Comparison of ENCODE assay signal across 11 cellular contexts in the genomic region with DNA sequence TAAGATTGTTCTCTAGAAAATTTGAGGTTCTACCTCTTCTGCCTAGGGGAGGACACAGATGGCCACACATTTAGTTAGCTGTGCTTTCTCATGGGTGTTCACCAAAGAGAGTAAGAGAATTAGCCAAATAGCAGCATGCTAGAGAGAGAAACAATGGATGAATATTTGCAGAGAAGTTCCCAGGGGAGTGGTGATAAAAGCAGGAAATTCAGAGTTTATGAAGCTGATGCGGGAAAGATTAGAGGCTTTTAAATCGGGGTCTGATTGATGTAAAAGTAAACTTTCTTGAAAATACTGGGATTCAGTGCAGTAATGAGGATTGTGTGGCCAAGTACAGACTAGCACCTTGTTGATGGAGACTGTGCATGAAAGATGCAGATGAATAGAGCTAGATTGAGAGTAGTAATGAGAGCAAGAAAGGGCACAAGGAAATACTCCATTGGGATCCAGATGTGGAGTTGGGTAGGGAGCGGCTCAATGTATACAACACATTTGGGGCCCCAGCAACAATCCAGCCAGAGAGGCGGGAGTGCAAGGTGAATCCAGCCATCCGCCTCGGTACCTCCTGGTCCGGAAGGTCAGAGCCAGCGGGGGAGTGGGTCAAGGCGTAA. TPM values are rescaled to one million over a fixed set of nuclear protein-coding genes. Genes with fewer than 3 reads are reported as not detected.
DNase-seq lines count a peak whose midpoint lies in the region; ATAC-seq, FAIRE-seq and TF ChIP-seq lines count a peak whose summit lies in the region.
"Had no signal": no experiment of that assay in that cellular context is flagged by ENCODE, and none has a peak within 500 bp of the region (broad histone marks: within the 10 kb centered on the region; RNA-seq: fewer than 3 reads in every experiment).

No MANE protein-coding gene starts in this region.

- intact Hi-C loops in CD8-positive, alpha-beta T cell (cut with DNase I, micrococcal nuclease), result no loop called here

- POLR2A ChIA-PET in CD8-positive, alpha-beta T cell (lab: Charles Lee), result interaction anchor here (0.6 kb wide), 1 partner anchor 81 kb away, joined by 3 read pairs; no protein-coding TSS in a partner anchor
- POLR2A ChIA-PET in HEK293 (lab: Yijun Ruan, JAX), result interaction anchor here (0.6 to 6.2 kb wide), 9 partner anchors 9 to 66 kb away, joined by 3 to 134 read pairs (median 3); partner anchors contain the start of genes ETFA and ISL2

- H3K4me1 ChIP-seq in CD8-positive, alpha-beta T cell (ENCODE audit: insufficient read depth, low read length), result peaks cover 41% of the 10 kb centered on the region
- H3K4me1 ChIP-seq in HEK293 (ENCODE audit: control insufficient read depth, insufficient read depth, low read length), result peaks cover 39% of the 10 kb centered on the region
- H3K4me1 ChIP-seq in mucosa of rectum (ENCODE audit: control insufficient read depth in 2 of 2, insufficient read depth in 2 of 2, low read length in 2 of 2), result peaks cover 23% of the 10 kb centered on the region in 2 donors

- H3K4me3 ChIP-seq in CD8-positive, alpha-beta T cell (ENCODE audit: low read depth, low read length), result no peak overlapping the region
- H3K4me3 ChIP-seq in HEK293 (ENCODE audit: low read depth, low read length), result peak overlapping the region; percentile 59
- H3K4me3 ChIP-seq in mucosa of rectum (ENCODE audit: low read length in 2 of 2), result peak overlapping the region; percentile 67 to 78

- peaks cover 49% of the 10 kb centered on the region for H3K27me3 ChIP-seq in CD8-positive, alpha-beta T cell (ENCODE audit: insufficient read depth, low read length)
- H3K27me3 ChIP-seq in mucosa of rectum (ENCODE audit: control insufficient read depth in 2 of 2, insufficient read depth in 2 of 2, low read length in 2 of 2), result peaks cover 34 to 49% of the 10 kb centered on the region in 2 donors

- peaks cover 12% of the 10 kb centered on the region for H3K36me3 Mint-ChIP-seq in CD8-positive, alpha-beta T cell
- peaks cover 12% of the 10 kb centered on the region for H3K36me3 Mint-ChIP-seq in activated naive CD8-positive, alpha-beta T cell treated with anti-CD3 and anti-CD28 coated beads, Interleukin-2, amount 50 U/mL, for 24 hours (ENCODE audit: low read depth)

- no peak for FAIRE-seq in frontal cortex (lab: Jason Lieb, UNC)
- FAIRE-seq: HTR-8/SVneo had no signal

- no peak overlapping the region for H3K27ac ChIP-seq in CD8-positive, alpha-beta T cell (ENCODE audit: low read depth, low read length)
- H3K27ac ChIP-seq in HEK293 (ENCODE audit: extremely low read depth, low read depth, low read length) (peak overlapping the region; percentile 86; the same call in 1 of the 2 replicates), mucosa of rectum (ENCODE audit: low read depth in 2 of 2, low read length in 2 of 2) (peak overlapping the region in 1 of 2 donors; percentile 86)

- H3K9me3 ChIP-seq in CD8-positive, alpha-beta T cell (ENCODE audit: low read length), result no peaks in the 10 kb centered on the region
- H3K9me3 ChIP-seq in HEK293 (ENCODE audit: control insufficient read depth, insufficient read depth, low read depth, low read length) (no peaks in the 10 kb centered on the region), mucosa of rectum (ENCODE audit: control insufficient read depth in 2 of 2, low read length in 2 of 2) (no peaks in the 10 kb centered on the region)

- CTCF ChIA-PET in CD8-positive, alpha-beta T cell (lab: Charles Lee), result no interaction called here
- CTCF ChIA-PET in HEK293 (lab: Yijun Ruan, JAX), result interaction anchor here (0.6 to 1.7 kb wide), 9 partner anchors 9 to 1857 kb away, joined by 3 to 9 read pairs (median 3); partner anchors contain the start of gene ISL2

- no peaks in the 10 kb centered on the region for H3K36me3 ChIP-seq in CD8-positive, alpha-beta T cell (ENCODE audit: insufficient read depth, low read length)
- H3K36me3 ChIP-seq in HEK293 (ENCODE audit: control insufficient read depth in 2 of 2, insufficient read depth in 1 of 2, low read length in 2 of 2), result peaks cover 0 to 28% of the 10 kb centered on the region in 2 experiments; a peak in 1 of 3 replicates
- H3K36me3 ChIP-seq in mucosa of rectum (ENCODE audit: control insufficient read depth in 2 of 2, insufficient read depth in 2 of 2, low read length in 2 of 2), result no peaks in the 10 kb centered on the region

- DNase-seq in CD8-positive, alpha-beta T cell, result no peak
- DNase-seq in activated naive CD8-positive, alpha-beta T cell treated with anti-CD3 and anti-CD28 coated beads, Interleukin-2, amount 50 U/mL, for 24 hours, result no peak
- DNase-seq in frontal cortex (ENCODE audit: low spot score in 2 of 2) (no peak), occipital lobe (lab: John Stamatoyannopoulos, UW) (no peak), SHP77 (lab: John Stamatoyannopoulos, UW) (no peak)
- DNase-seq: hypothalamus had no signal

- TF ChIP-seq CTCF in CD8-positive, alpha-beta T cell (IDR thresholded peaks at IDR 0.05), result no peak
- no peak for TF ChIP-seq CTCF in HEK293 (tag by site-specific recombination; IDR thresholded peaks at IDR 0.05)

- peaks cover 36% of the 10 kb centered on the region for H3K4me1 Mint-ChIP-seq in CD8-positive, alpha-beta T cell (ENCODE audit: low read depth)
- peaks cover 34% of the 10 kb centered on the region for H3K4me1 Mint-ChIP-seq in activated naive CD8-positive, alpha-beta T cell treated with anti-CD3 and anti-CD28 coated beads, Interleukin-2, amount 50 U/mL, for 24 hours

- H3K27ac Mint-ChIP-seq in CD8-positive, alpha-beta T cell, result no peak overlapping the region
- no peak overlapping the region for H3K27ac Mint-ChIP-seq in activated naive CD8-positive, alpha-beta T cell treated with anti-CD3 and anti-CD28 coated beads, Interleukin-2, amount 50 U/mL, for 24 hours

- H3K4me3 Mint-ChIP-seq in CD8-positive, alpha-beta T cell, result peak overlapping the region; percentile 41
- H3K4me3 Mint-ChIP-seq in activated naive CD8-positive, alpha-beta T cell treated with anti-CD3 and anti-CD28 coated beads, Interleukin-2, amount 50 U/mL, for 24 hours, result peak overlapping the region; percentile 36

- H3K27me3 Mint-ChIP-seq in CD8-positive, alpha-beta T cell (ENCODE audit: low read depth), result peaks cover 51% of the 10 kb centered on the region
- H3K27me3 Mint-ChIP-seq in activated naive CD8-positive, alpha-beta T cell treated with anti-CD3 and anti-CD28 coated beads, Interleukin-2, amount 50 U/mL, for 24 hours, result peaks cover 68% of the 10 kb centered on the region

- H3K9ac ChIP-seq in mucosa of rectum (ENCODE audit: low read depth in 1 of 2, low read length in 2 of 2), result peak overlapping the region in 1 of 2 donors; percentile 14

- ATAC-seq in CD8-positive, alpha-beta T cell, result no peak
- ATAC-seq in activated naive CD8-positive, alpha-beta T cell treated with anti-CD3 and anti-CD28 coated beads, Interleukin-2, amount 50 U/mL, for 24 hours, result no peak
- ATAC-seq in GM21447 (IDR thresholded peaks at IDR 0.05; ENCODE audit: unreplicated experiment), result no peak

- no peaks in the 10 kb centered on the region for H3K9me3 Mint-ChIP-seq in CD8-positive, alpha-beta T cell
- H3K9me3 Mint-ChIP-seq in activated naive CD8-positive, alpha-beta T cell treated with anti-CD3 and anti-CD28 coated beads, Interleukin-2, amount 50 U/mL, for 24 hours, result no peaks in the 10 kb centered on the region

TF ChIP-seq in HEK293, 187 proteins besides CTCF, POLR2A, EP300 and RAD21 (continues in another document):
- TF ChIP-seq SALL2 (tag by site-specific recombination; IDR thresholded peaks at IDR 0.05; ENCODE audit: borderline replicate concordance) (no peak), GLI4 (tag by site-specific recombination; IDR thresholded peaks at IDR 0.05) (no peak), ZNF121 (tag by site-specific recombination; IDR thresholded peaks at IDR 0.05) (no peak), ZNF248 (tag by site-specific recombination; IDR thresholded peaks at IDR 0.05) (no peak), ZNF660 (tag by site-specific recombination; IDR thresholded peaks at IDR 0.05) (no peak), ZNF112 (tag by site-specific recombination; IDR thresholded peaks at IDR 0.05) (no peak), ZNF560 (tag by site-specific recombination; IDR thresholded peaks at IDR 0.05; ENCODE audit: borderline replicate concordance) (no peak), ZNF341 (tag by site-specific recombination; IDR thresholded peaks at IDR 0.05; ENCODE audit: low read depth) (no peak; the same call in 1 of the 2 replicates), ZBTB26 (tag by site-specific recombination; optimal IDR thresholded peaks at IDR 0.05) (no peak), ZNF488 (tag by site-specific recombination; IDR thresholded peaks at IDR 0.05) (no peak)
- TF ChIP-seq, protein P1, sequence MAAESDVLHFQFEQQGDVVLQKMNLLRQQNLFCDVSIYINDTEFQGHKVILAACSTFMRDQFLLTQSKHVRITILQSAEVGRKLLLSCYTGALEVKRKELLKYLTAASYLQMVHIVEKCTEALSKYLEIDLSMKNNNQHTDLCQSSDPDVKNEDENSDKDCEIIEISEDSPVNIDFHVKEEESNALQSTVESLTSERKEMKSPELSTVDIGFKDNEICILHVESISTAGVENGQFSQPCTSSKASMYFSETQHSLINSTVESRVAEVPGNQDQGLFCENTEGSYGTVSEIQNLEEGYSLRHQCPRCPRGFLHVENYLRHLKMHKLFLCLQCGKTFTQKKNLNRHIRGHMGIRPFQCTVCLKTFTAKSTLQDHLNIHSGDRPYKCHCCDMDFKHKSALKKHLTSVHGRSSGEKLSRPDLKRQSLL (tag by site-specific recombination; IDR thresholded peaks at IDR 0.05), result peak; percentile 75

RNA-seq across cellular contexts. Expression of gene ISL2, which starts 8.8 kb away (rescaled TPM):
- total RNA-seq in CD8-positive, alpha-beta T cell, result not detected
- total RNA-seq in frontal cortex, result not detected
- not detected for total RNA-seq in occipital lobe
- total RNA-seq: posterior vena cava had no signal

RNA-seq across cellular contexts. Expression of gene ETFA, which starts 34.1 kb away (rescaled TPM):
- 10 to 100 TPM; 18.0 to 18.1 TPM for total RNA-seq in CD8-positive, alpha-beta T cell
- total RNA-seq in frontal cortex (61.1 TPM), occipital lobe (66.3 TPM)
